In the genomic region with DNA sequence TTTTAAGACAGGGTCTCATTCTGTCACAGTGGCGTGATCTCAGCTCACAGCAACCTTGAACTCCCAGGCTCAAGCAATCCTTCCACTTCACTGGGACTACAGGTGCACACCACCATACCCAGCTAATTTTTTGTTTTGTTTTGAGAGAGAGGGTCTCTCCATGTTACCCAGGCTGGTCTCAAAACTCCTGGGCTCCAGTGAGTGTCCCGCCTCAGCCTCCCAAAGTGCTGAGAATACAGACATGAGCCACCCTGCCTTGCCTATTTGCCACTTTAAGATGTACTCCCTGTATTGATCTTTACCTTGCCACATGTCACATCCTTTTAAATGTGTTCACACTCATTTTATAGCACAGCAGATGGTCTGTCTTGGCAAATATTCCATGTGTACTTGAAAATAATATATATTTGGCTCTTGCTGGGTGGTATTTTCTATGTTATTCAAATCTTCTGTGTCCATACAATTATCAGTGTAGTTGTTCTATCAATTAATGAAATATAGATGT, we compare ENCODE assay signal across 18 cellular contexts. TPM values are rescaled to one million over a fixed set of nuclear protein-coding genes. Genes with fewer than 3 reads are reported as not detected.
DNase-seq lines count a peak whose midpoint lies in the region; ATAC-seq and TF ChIP-seq lines count a peak whose summit lies in the region.
"Had no signal": no experiment of that assay in that cellular context is flagged by ENCODE, and none has a peak within 500 bp of the region (broad histone marks: within the 10 kb centered on the region; RNA-seq: fewer than 3 reads in every experiment).

No MANE protein-coding gene starts in this region.

- no peak overlapping the region for H3K4me3 Mint-ChIP-seq in activated naive CD4-positive, alpha-beta T cell treated with anti-CD3 and anti-CD28 coated beads, Interleukin-2, amount 10 ng/mL, durations not matched to agents 7 days and 5 days
- H3K4me3 Mint-ChIP-seq in WTC11, result no peak overlapping the region
- H3K4me3 Mint-ChIP-seq: IgD-negative memory B cell had no signal

- no peaks in the 10 kb centered on the region for H3K27me3 ChIP-seq in transverse colon
- H3K27me3 ChIP-seq: hepatocyte, ovary had no signal

- no peak for TF ChIP-seq CTCF in WTC11 (IDR thresholded peaks at IDR 0.05)
- TF ChIP-seq CTCF in transverse colon (IDR thresholded peaks at IDR 0.05), result no peak

- WGBS in transverse colon (ENCODE audit: low coverage in 1 of 2), 2 donors, result 100% methylated on average over 1 to 2 of the region's 2 CpGs

- H3K4me3 ChIP-seq in transverse colon, result no peak overlapping the region
- H3K4me3 ChIP-seq: hepatocyte, ovary had no signal

- peak overlapping the region in 3 of 4 donors; percentile 17 to 85 (median 77) for H3K27ac ChIP-seq in transverse colon
- H3K27ac ChIP-seq: hepatocyte, ovary had no signal

- no peak for TF ChIP-seq EP300 in transverse colon (IDR thresholded peaks at IDR 0.05; ENCODE audit: low read depth)

- peaks cover 6% of the 10 kb centered on the region for H3K9me3 Mint-ChIP-seq in activated naive CD4-positive, alpha-beta T cell treated with anti-CD3 and anti-CD28 coated beads, Interleukin-2, amount 10 ng/mL, durations not matched to agents 7 days and 5 days
- peaks cover 7% of the 10 kb centered on the region for H3K9me3 Mint-ChIP-seq in WTC11
- H3K9me3 Mint-ChIP-seq: IgD-negative memory B cell had no signal

- H3K36me3 ChIP-seq in transverse colon, result peaks cover 0 to 17% (median 2%) of the 10 kb centered on the region in 4 donors
- H3K36me3 ChIP-seq: ovary had no signal

- no peak for DNase-seq in activated naive CD4-positive, alpha-beta T cell treated with anti-CD3 and anti-CD28 coated beads, Interleukin-2, amount 10 ng/mL, durations not matched to agents 7 days and 5 days
- no peak for DNase-seq in activated naive CD4-positive, alpha-beta T cell (lab: John Stamatoyannopoulos, UW)
- DNase-seq in WTC11 (ENCODE audit: low spot score) (no peak), left colon (no peak), transverse colon (no peak), germinal center (ENCODE audit: low spot score) (no peak), RPMI8226 (no peak), NCI-H2107 treated with DMSO at 0.1 percent for 48 hours (lab: John Stamatoyannopoulos, UW; ENCODE audit: unreplicated experiment) (no peak)
- DNase-seq: activated CD4-positive, alpha-beta T cell treated with anti-CD3 and anti-CD28 coated beads, Interleukin-2, amount 50 U/mL, for 1 hour; activated effector memory CD4-positive, alpha-beta T cell treated with anti-CD3 and anti-CD28 coated beads, Interleukin-2, amount 50 U/mL, for 16 hours; AML-193; NCI-H2227 treated with DMSO at 0.1 percent for 48 hours; NK-92 treated with Interleukin-12 subunit alpha and Interleukin-12 subunit beta, amount 100 ng/mL, for 24 hours; ovary; T-helper 9 cell had no signal

- intact Hi-C loops in left colon (cut with DNase I, micrococcal nuclease), result no loop called here
- intact Hi-C loops in transverse colon (cut with DNase I; ENCODE audit: low total_unique reads), result no loop called here

- peaks cover 69% of the 10 kb centered on the region for H3K4me1 Mint-ChIP-seq in activated naive CD4-positive, alpha-beta T cell treated with anti-CD3 and anti-CD28 coated beads, Interleukin-2, amount 10 ng/mL, durations not matched to agents 7 days and 5 days
- peaks cover 11% of the 10 kb centered on the region for H3K4me1 Mint-ChIP-seq in WTC11

- in situ Hi-C loops in transverse colon (cut with MboI; ENCODE audit: low pct_ligation_motif_present in 1 of 4, low pct_unique_long_range_greater_than_20kb in 1 of 4, low sequenced_read_pairs in 3 of 4), result no loop called here

- H3K4me1 ChIP-seq in transverse colon, result peaks cover 6 to 39% (median 14%) of the 10 kb centered on the region in 4 donors

- CTCF ChIA-PET in activated naive CD4-positive, alpha-beta T cell treated with anti-CD3 and anti-CD28 coated beads, Interleukin-2, amount 10 ng/mL, durations not matched to agents 7 days and 5 days (lab: Charles Lee), result interaction anchor here (1.8 kb wide), 1 partner anchor 101 kb away, joined by 5 read pairs; no protein-coding TSS in a partner anchor
- CTCF ChIA-PET in WTC11 (lab: Charles Lee), result interaction anchor here (0.6 to 0.9 kb wide), 2 partner anchors 45 to 279 kb away, joined by 3 read pairs; no protein-coding TSS in a partner anchor

- H3K36me3 Mint-ChIP-seq in activated naive CD4-positive, alpha-beta T cell treated with anti-CD3 and anti-CD28 coated beads, Interleukin-2, amount 10 ng/mL, durations not matched to agents 7 days and 5 days, result peaks cover 52% of the 10 kb centered on the region
- peaks cover 22% of the 10 kb centered on the region for H3K36me3 Mint-ChIP-seq in WTC11

- no peaks in the 10 kb centered on the region for H3K27me3 Mint-ChIP-seq in activated naive CD4-positive, alpha-beta T cell treated with anti-CD3 and anti-CD28 coated beads, Interleukin-2, amount 10 ng/mL, durations not matched to agents 7 days and 5 days
- no peaks in the 10 kb centered on the region for H3K27me3 Mint-ChIP-seq in WTC11 (ENCODE audit: low read depth)
- H3K27me3 Mint-ChIP-seq: IgD-negative memory B cell had no signal

- POLR2A ChIA-PET in WTC11 (lab: Charles Lee), result no interaction called here

- no peaks in the 10 kb centered on the region for H3K9me3 ChIP-seq in transverse colon
- H3K9me3 ChIP-seq: ovary had no signal

- no peak for TF ChIP-seq POLR2A in transverse colon (IDR thresholded peaks at IDR 0.05)

- ATAC-seq in WTC11 (no peak), left colon (peak; percentile 24)
- ATAC-seq: Right ventricle myocardium inferior had no signal

- peak overlapping the region; percentile 1 for H3K27ac Mint-ChIP-seq in activated naive CD4-positive, alpha-beta T cell treated with anti-CD3 and anti-CD28 coated beads, Interleukin-2, amount 10 ng/mL, durations not matched to agents 7 days and 5 days
- H3K27ac Mint-ChIP-seq in WTC11, result peak overlapping the region; percentile 12; the same call in 1 of the 2 replicates
- H3K27ac Mint-ChIP-seq: IgD-negative memory B cell had no signal

TF ChIP-seq in WTC11, 78 proteins besides CTCF, POLR2A, EP300 and RAD21:
- TF ChIP-seq GRHL2 (CRISPR knock-in tag; IDR thresholded peaks at IDR 0.05; ENCODE audit: insufficient replicate concordance, severe bottlenecking) (no peak), ATF1 (CRISPR knock-in tag; IDR thresholded peaks at IDR 0.05) (no peak), KAT7 (CRISPR knock-in tag; IDR thresholded peaks at IDR 0.05; ENCODE audit: borderline replicate concordance) (no peak), ZBTB21 (CRISPR knock-in tag; IDR thresholded peaks at IDR 0.05; ENCODE audit: borderline replicate concordance) (no peak), PRRX2 (CRISPR knock-in tag; IDR thresholded peaks at IDR 0.05) (no peak), ZNF317 (CRISPR knock-in tag; IDR thresholded peaks at IDR 0.05; ENCODE audit: borderline replicate concordance, low read depth) (no peak), SOX15 (CRISPR knock-in tag; IDR thresholded peaks at IDR 0.05) (no peak), JAZF1 (CRISPR knock-in tag; IDR thresholded peaks at IDR 0.05) (no peak), ZNF121 (CRISPR knock-in tag; IDR thresholded peaks at IDR 0.05) (no peak), IRF2 (CRISPR knock-in tag; IDR thresholded peaks at IDR 0.05; ENCODE audit: borderline replicate concordance, low read depth) (no peak)
- TF ChIP-seq, protein P1, sequence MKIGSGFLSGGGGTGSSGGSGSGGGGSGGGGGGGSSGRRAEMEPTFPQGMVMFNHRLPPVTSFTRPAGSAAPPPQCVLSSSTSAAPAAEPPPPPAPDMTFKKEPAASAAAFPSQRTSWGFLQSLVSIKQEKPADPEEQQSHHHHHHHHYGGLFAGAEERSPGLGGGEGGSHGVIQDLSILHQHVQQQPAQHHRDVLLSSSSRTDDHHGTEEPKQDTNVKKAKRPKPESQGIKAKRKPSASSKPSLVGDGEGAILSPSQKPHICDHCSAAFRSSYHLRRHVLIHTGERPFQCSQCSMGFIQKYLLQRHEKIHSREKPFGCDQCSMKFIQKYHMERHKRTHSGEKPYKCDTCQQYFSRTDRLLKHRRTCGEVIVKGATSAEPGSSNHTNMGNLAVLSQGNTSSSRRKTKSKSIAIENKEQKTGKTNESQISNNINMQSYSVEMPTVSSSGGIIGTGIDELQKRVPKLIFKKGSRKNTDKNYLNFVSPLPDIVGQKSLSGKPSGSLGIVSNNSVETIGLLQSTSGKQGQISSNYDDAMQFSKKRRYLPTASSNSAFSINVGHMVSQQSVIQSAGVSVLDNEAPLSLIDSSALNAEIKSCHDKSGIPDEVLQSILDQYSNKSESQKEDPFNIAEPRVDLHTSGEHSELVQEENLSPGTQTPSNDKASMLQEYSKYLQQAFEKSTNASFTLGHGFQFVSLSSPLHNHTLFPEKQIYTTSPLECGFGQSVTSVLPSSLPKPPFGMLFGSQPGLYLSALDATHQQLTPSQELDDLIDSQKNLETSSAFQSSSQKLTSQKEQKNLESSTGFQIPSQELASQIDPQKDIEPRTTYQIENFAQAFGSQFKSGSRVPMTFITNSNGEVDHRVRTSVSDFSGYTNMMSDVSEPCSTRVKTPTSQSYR (CRISPR knock-in tag; IDR thresholded peaks at IDR 0.05), result no peak
- TF ChIP-seq, protein P2, sequence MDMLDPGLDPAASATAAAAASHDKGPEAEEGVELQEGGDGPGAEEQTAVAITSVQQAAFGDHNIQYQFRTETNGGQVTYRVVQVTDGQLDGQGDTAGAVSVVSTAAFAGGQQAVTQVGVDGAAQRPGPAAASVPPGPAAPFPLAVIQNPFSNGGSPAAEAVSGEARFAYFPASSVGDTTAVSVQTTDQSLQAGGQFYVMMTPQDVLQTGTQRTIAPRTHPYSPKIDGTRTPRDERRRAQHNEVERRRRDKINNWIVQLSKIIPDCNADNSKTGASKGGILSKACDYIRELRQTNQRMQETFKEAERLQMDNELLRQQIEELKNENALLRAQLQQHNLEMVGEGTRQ (CRISPR knock-in tag; IDR thresholded peaks at IDR 0.05), result no peak

RNA-seq across cellular contexts. Expression of a gene that starts 50.5 kb away (rescaled TPM):
- total RNA-seq in WTC11 (2021) (72.8 to 79.1 TPM (median 72.9 TPM) in 3 replicates), left colon (100 to 1,000 TPM; 213 to 459 TPM), transverse colon (100 to 1,000 TPM; 136 to 547 (median 339) TPM)

RNA-seq across cellular contexts. Expression of a gene that starts 50.7 kb away (rescaled TPM):
- 30.0 to 32.6 TPM (median 30.5 TPM) in 3 replicates for total RNA-seq in WTC11 (2021)
- 10 to 100 TPM; 15.4 to 24.8 TPM for total RNA-seq in left colon
- total RNA-seq in transverse colon, result 10 to 100 TPM; 14.5 to 33.7 (median 20.0) TPM
